Comparison of ENCODE assay signal across 3 cellular contexts in genomic region chr6:96995903-96996302, GRCh38.
"Had no signal": no experiment of that assay in that cellular context is flagged by ENCODE, and none has a peak within 500 bp of the region (broad histone marks: within the 10 kb centered on the region; RNA-seq: fewer than 3 reads in every experiment).

No MANE protein-coding gene starts in this region.

- ATAC-seq: GM12878 had no signal

- H3K4me3 ChIP-seq: GM12878 had no signal

- DNase-seq: GDM1, GF-D8 had no signal
